ENCODE assay signal across 8 cellular contexts in the genomic region with DNA sequence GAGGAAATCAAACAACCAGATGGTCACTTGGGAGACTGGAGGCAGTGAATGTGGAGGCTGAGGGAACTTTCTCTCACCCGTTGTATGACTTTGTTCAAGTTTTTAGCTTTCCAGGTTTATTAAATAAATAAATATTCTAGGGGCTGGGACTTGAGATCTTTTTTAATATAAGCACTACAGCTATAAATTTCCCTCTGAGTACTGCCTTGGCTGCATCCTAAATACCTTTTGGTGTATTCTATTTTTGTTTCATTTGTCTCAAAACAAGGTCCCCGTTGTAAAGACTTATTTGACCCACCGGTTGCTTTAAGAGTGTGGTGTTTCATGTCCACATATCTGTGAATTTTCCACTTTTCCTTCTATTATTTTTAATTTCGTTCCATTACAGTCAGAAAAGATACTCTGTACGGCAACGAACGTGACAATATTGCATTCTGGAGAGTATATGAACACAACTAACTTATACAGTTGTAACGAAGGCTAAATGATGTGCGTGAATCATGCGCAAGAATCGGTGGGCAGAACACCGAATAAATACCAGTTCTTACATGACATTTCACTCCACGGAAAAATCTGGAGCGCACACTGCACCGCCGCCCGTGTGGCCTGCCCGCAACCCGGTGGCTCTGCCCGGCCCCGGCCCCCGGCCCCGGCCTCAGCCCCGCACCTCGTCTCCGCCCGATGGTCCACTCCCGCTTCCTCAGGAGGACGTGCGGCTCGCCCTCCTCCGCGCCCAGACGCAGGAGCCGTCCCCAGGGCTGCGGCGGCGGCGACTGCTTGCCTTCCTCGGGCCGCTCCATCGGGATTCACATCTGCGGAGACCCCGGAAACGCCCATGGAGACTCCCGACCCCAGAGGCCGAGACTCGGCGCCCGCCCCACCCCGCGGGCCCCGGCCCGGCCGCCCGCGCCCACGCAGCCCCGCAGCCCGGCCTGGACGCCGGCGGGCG. TPM values are rescaled to one million over a fixed set of nuclear protein-coding genes. Genes with fewer than 3 reads are reported as not detected.
DNase-seq lines count a peak whose midpoint lies in the region; ATAC-seq and TF ChIP-seq lines count a peak whose summit lies in the region.

No MANE protein-coding gene starts in this region.

- no peaks in the 10 kb centered on the region for H3K9me2 ChIP-seq in GM23248 (ENCODE audit: insufficient read depth)

- peak; percentile 48 for DNase-seq in GM23248
- peak; percentile 13 for DNase-seq in MV-4-11 (lab: John Stamatoyannopoulos, UW)
- DNase-seq in ascending aorta (ENCODE audit: low spot score in 2 of 2) = peak in 1 of 2 donors; percentile 65
- DNase-seq in immature natural killer cell = no peak
- no peak for DNase-seq in stimulated activated naive B cell treated with anti-CD40 and anti-IgM and Interleukin-4, amounts not matched to agents 10 μg/mL and 1 μg/mL and 100 μg/mL, for 72 hours
- DNase-seq in NCI-H2081 treated with DMSO at 0.1 percent for 48 hours (lab: John Stamatoyannopoulos, UW) = no peak
- no peak for DNase-seq in foreskin melanocyte

- H3K36me3 ChIP-seq in GM23248 (ENCODE audit: low read depth) (peaks cover 5% of the 10 kb centered on the region; the same call in 1 of the 2 replicates), ascending aorta (peaks cover 8 to 22% of the 10 kb centered on the region in 2 donors)

- H4K20me1 ChIP-seq in GM23248 (ENCODE audit: insufficient read depth) = no peaks in the 10 kb centered on the region

- H3K27me3 ChIP-seq in GM23248 (replicated peaks; ENCODE audit: insufficient read depth) (no peaks in the 10 kb centered on the region), ascending aorta (no peaks in the 10 kb centered on the region)

- TF ChIP-seq CTCF in GM12875 (IDR thresholded peaks at IDR 0.05; ENCODE audit: borderline replicate concordance, insufficient read depth, low read depth, low read length) = no peak
- no peak for TF ChIP-seq CTCF in ascending aorta (IDR thresholded peaks at IDR 0.05)

- H3K4me3 ChIP-seq in GM12875 (ENCODE audit: low read depth, low read length) (peak overlapping the region; percentile 82), GM23248 (peak overlapping the region; percentile 79), ascending aorta (peak overlapping the region; percentile 76 to 80)

- H3K27ac ChIP-seq in GM23248 = peak overlapping the region; percentile 58
- H3K27ac ChIP-seq in ascending aorta = peak overlapping the region; percentile 36 to 82

- H3K27ac Mint-ChIP-seq in immature natural killer cell = peak overlapping the region; percentile 82 to 100 (median 91)
- peak overlapping the region; percentile 100 for H3K27ac Mint-ChIP-seq in stimulated activated naive B cell treated with anti-CD40 and anti-IgM and Interleukin-4, amounts not matched to agents 10 μg/mL and 1 μg/mL and 100 μg/mL, for 72 hours

- H3K9me3 Mint-ChIP-seq in immature natural killer cell = peaks cover 0 to 3% (median 0%) of the 10 kb centered on the region in 6 donors
- H3K9me3 Mint-ChIP-seq in stimulated activated naive B cell treated with anti-CD40 and anti-IgM and Interleukin-4, amounts not matched to agents 10 μg/mL and 1 μg/mL and 100 μg/mL, for 72 hours = peaks cover 6 to 11% of the 10 kb centered on the region in 2 donors

- peak overlapping the region; percentile 98 for H3K9ac ChIP-seq in GM23248

- peak overlapping the region; percentile 81 to 100 (median 100) for H3K4me3 Mint-ChIP-seq in immature natural killer cell
- peak overlapping the region; percentile 98 to 100 for H3K4me3 Mint-ChIP-seq in stimulated activated naive B cell treated with anti-CD40 and anti-IgM and Interleukin-4, amounts not matched to agents 10 μg/mL and 1 μg/mL and 100 μg/mL, for 72 hours

- H3K79me2 ChIP-seq in GM23248 (ENCODE audit: insufficient read depth) = peaks cover 57% of the 10 kb centered on the region

- intact Hi-C loops in ascending aorta (cut with DNase I) = loop anchor here (1.0 to 5.0 kb wide), 8 partner anchors 18 to 200 kb away; a partner anchor contains a TSS

- 11 to 21% methylated on average over 23 to 50 of the region's 64 CpGs for WGBS in GM23248 (ENCODE audit: low coverage in 1 of 2, low lambda C conversion rate in 2 of 2, missing lambda C conversion rate in 2 of 2), 2 experiments

- in situ Hi-C loops in GM23248 (cut with MboI) = no loop called here

- H3K27me3 Mint-ChIP-seq in immature natural killer cell (ENCODE audit: low read depth in 3 of 3) = peaks cover 9 to 28% (median 10%) of the 10 kb centered on the region in 3 donors
- peaks cover 0 to 7% of the 10 kb centered on the region in 2 donors for H3K27me3 Mint-ChIP-seq in stimulated activated naive B cell treated with anti-CD40 and anti-IgM and Interleukin-4, amounts not matched to agents 10 μg/mL and 1 μg/mL and 100 μg/mL, for 72 hours

- H2AFZ ChIP-seq in GM23248 = peak overlapping the region; percentile 74

- H3K4me1 ChIP-seq in GM23248 (ENCODE audit: insufficient read depth) = 0 out of 2 replicates have a peak, but pooled peaks cover 4% of the 10 kb centered on the region
- H3K4me1 ChIP-seq in ascending aorta = peaks cover 0 to 6% of the 10 kb centered on the region in 2 donors

- peak; percentile 17 to 24 for ATAC-seq in stimulated activated naive B cell treated with anti-CD40 and anti-IgM and Interleukin-4, amounts not matched to agents 10 μg/mL and 1 μg/mL and 100 μg/mL, for 72 hours (replicated peaks)

- H3K9me3 ChIP-seq in GM23248 (ENCODE audit: low read depth) (no peaks in the 10 kb centered on the region), ascending aorta (no peaks in the 10 kb centered on the region)

- H3F3A ChIP-seq in GM23248 (ENCODE audit: insufficient read depth) = peaks cover 3% of the 10 kb centered on the region; the same call in 1 of the 2 replicates

- H3K36me3 Mint-ChIP-seq in immature natural killer cell = peaks cover 3 to 10% (median 4%) of the 10 kb centered on the region in 3 donors
- peaks cover 35 to 54% of the 10 kb centered on the region in 2 donors for H3K36me3 Mint-ChIP-seq in stimulated activated naive B cell treated with anti-CD40 and anti-IgM and Interleukin-4, amounts not matched to agents 10 μg/mL and 1 μg/mL and 100 μg/mL, for 72 hours

- peak overlapping the region; percentile 75 for H3K4me2 ChIP-seq in GM23248 (ENCODE audit: unreplicated experiment)

- H3K4me1 Mint-ChIP-seq in immature natural killer cell = peaks cover 40 to 50% of the 10 kb centered on the region in 2 donors
- H3K4me1 Mint-ChIP-seq in stimulated activated naive B cell treated with anti-CD40 and anti-IgM and Interleukin-4, amounts not matched to agents 10 μg/mL and 1 μg/mL and 100 μg/mL, for 72 hours = peaks cover 15 to 29% of the 10 kb centered on the region in 2 donors

RNA-seq across cellular contexts. Expression of a gene that starts 0.6 kb away (rescaled TPM):
- total RNA-seq in GM23248 (2014; rRNA removed; shearing (Covaris generic)) = 26.5 and 29.5 TPM in 2 replicates
- polyA plus RNA-seq in GM23248 (2016; fragmentation: Nextera tagmentation; extraction: Ambion mirVana) (24.3 and 24.4 TPM in 2 replicates), immature natural killer cell (10 to 100 TPM; 28.9 to 66.5 (median 31.5) TPM)
- 7.9 TPM for total RNA-seq in ascending aorta

RNA-seq across cellular contexts. Expression of a gene that starts 58.1 kb away (rescaled TPM):
- total RNA-seq in GM23248 (2014; rRNA removed; shearing (Covaris generic)) = 80.3 and 118 TPM in 2 replicates
- 37.5 and 38.1 TPM in 2 replicates for polyA plus RNA-seq in GM23248 (2016; fragmentation: Nextera tagmentation; extraction: Ambion mirVana)
- 173 TPM for total RNA-seq in ascending aorta
- 10 to 100 TPM in 1 of 3 donors, 1 to 10 TPM in 1, under 1 TPM in 1; 0.69 to 21.9 (median 3.8) TPM for polyA plus RNA-seq in immature natural killer cell

Comparison
In these comparisons a context has a peak if more than half of its experiments do, and no peak if none do; other contexts are left out.
1. DNase-seq: peak in GM23248 (single experiment) and MV-4-11 (single experiment); none in immature natural killer cell (0 of 3), stimulated activated naive B cell treated with anti-CD40 and anti-IgM and Interleukin-4, amounts not matched to agents 10 μg/mL and 1 μg/mL and 100 μg/mL, for 72 hours (single experiment), NCI-H2081 treated with DMSO at 0.1 percent for 48 hours (single experiment) and foreskin melanocyte (single experiment).
2. Peak in every context shown above with its lines, with median percentiles within 50 percentile points of each other: H3K4me3 ChIP-seq.